Comparison of ENCODE assay signal across 8 cellular contexts in genomic region chr1:62082456-62083363, GRCh38.
DNase-seq lines count a peak whose midpoint lies in the region; ATAC-seq, FAIRE-seq and TF ChIP-seq lines count a peak whose summit lies in the region.

No MANE protein-coding gene starts in this region.

- no peak overlapping the region for H3K4me3 Mint-ChIP-seq in CD4-positive, alpha-beta memory T cell

- WGBS in K562 (ENCODE audit: insufficient coverage, low coverage, missing lambda C conversion rate): under 1% methylated on average over 14 of the region's 14 CpGs

- POLR2A ChIA-PET in CD4-positive, alpha-beta memory T cell (lab: Charles Lee; ENCODE audit: partially characterized antibody): no interaction called here
- POLR2A ChIA-PET in K562 (lab: Yijun Ruan, JAX): no interaction called here

- no TSS peak for BruUV-seq in K562 (replicated peaks; lab: Mats Ljungman, UMichigan)

- 0 out of 4 replicates have a peak overlapping the region, but pooled peaks of 1 of the 2 experiments have one; percentile 2 for H3K9ac ChIP-seq in K562 (ENCODE audit: insufficient read depth in 1 of 2, low read depth in 2 of 2, low read length in 2 of 2)

- peak; percentile 69 to 86 (median 84) for TF ChIP-seq CTCF in K562 (IDR thresholded peaks at IDR 0.05 in 2 of 3, conservative IDR thresholded peaks at IDR 0.05 in 1 of 3; ENCODE audit: insufficient read depth in 2 of 3, low read depth in 1 of 3, low read length in 3 of 3)

- FAIRE-seq in HTR-8/SVneo (lab: Jason Lieb, UNC) (no peak), K562 (lab: Jason Lieb, UNC) (peak; percentile 84)

- H4K20me1 ChIP-seq in K562 (replicated peaks; ENCODE audit: control insufficient read depth, insufficient read depth, low read length): no peaks in the 10 kb centered on the region

- intact Hi-C loops in CD4-positive, alpha-beta memory T cell (cut with micrococcal nuclease): loop anchor here (1.0 kb wide), 2 partner anchors 49 to 325 kb away; no protein-coding TSS in a partner anchor
- intact Hi-C loops in K562 (cut with micrococcal nuclease): loop anchor here (1.0 to 2.0 kb wide), 2 partner anchors 48 to 325 kb away; no protein-coding TSS in a partner anchor

- H3K9me1 ChIP-seq in K562 (ENCODE audit: control insufficient read depth, insufficient read depth, low read length): no peaks in the 10 kb centered on the region

- no peaks in the 10 kb centered on the region for H3K79me2 ChIP-seq in K562 (ENCODE audit: control insufficient read depth, insufficient read depth, low read length)

- peak in 4 of 5 donors; percentile 17 to 29 (median 22) for DNase-seq in CD4-positive, alpha-beta memory T cell
- DNase-seq in HTR-8/SVneo (ENCODE audit: insufficient read length, low spot score) (peak; percentile 45), SK-N-DZ (ENCODE audit: low spot score) (peak; percentile 49), K562 (ENCODE audit: extremely low read depth in 1 of 4, low spot score in 3 of 4) (peak; percentile 51 to 65 (median 58)), inferior parietal cortex (ENCODE audit: extremely low spot score) (peak; percentile 61)
- DNase-seq in stimulated activated CD4-positive, alpha-beta T cell treated with anti-CD3 and anti-CD28 coated beads, Interleukin-4, amount 100 ng/mL, for 24 hours: peak; percentile 36

- H3K9me3 ChIP-seq in CD4-positive, alpha-beta memory T cell (ENCODE audit: control insufficient read depth in 1 of 2, low read length in 2 of 2): no peaks in the 10 kb centered on the region
- no peaks in the 10 kb centered on the region for H3K9me3 ChIP-seq in K562 (replicated peaks; ENCODE audit: control insufficient read depth, insufficient read depth, low read depth, low read length)

- peak; percentile 38 to 66; a peak in 3 of 4 replicates for TF ChIP-seq RAD21 in K562 (CRISPR knock-in tag; conservative IDR thresholded peaks at IDR 0.05 in 1 of 2, IDR thresholded peaks at IDR 0.05 in 1 of 2)

- H3K27me3 Mint-ChIP-seq in CD4-positive, alpha-beta memory T cell: no peaks in the 10 kb centered on the region

- H3K27me3 ChIP-seq in CD4-positive, alpha-beta memory T cell (ENCODE audit: insufficient read depth, low read length): no peaks in the 10 kb centered on the region
- peaks cover 4 to 16% of the 10 kb centered on the region in 2 experiments; a peak in 3 of 5 replicates for H3K27me3 ChIP-seq in K562 (ENCODE audit: control insufficient read depth in 2 of 2, insufficient read depth in 2 of 2, low read length in 2 of 2)

- in situ Hi-C loops in K562 (cut with MboI): no loop called here

- no peak for TF ChIP-seq POLR2A in K562 (conservative IDR thresholded peaks at IDR 0.05)

- H3K4me2 ChIP-seq in K562 (ENCODE audit: insufficient read depth, low read length): peak overlapping the region; percentile 57; the same call in 1 of the 2 replicates

- no peak overlapping the region for H3K27ac ChIP-seq in CD4-positive, alpha-beta memory T cell (ENCODE audit: low read depth, low read length)
- no peak overlapping the region for H3K27ac ChIP-seq in K562 (ENCODE audit: extremely low read depth, low read depth, low read length)

- peaks cover 0 to 2% (median 0%) of the 10 kb centered on the region in 4 donors for H3K4me1 Mint-ChIP-seq in CD4-positive, alpha-beta memory T cell

- ATAC-seq in GM19035 (IDR thresholded peaks at IDR 0.05; ENCODE audit: unreplicated experiment): peak; percentile 88
- peak; percentile 93 for ATAC-seq in K562
- ATAC-seq in HG03439 (IDR thresholded peaks at IDR 0.05; ENCODE audit: unreplicated experiment): no peak

- no peak overlapping the region for H3K4me3 ChIP-seq in CD4-positive, alpha-beta memory T cell (ENCODE audit: low read length in 2 of 2)
- peak overlapping the region; percentile 15 for H3K4me3 ChIP-seq in K562

- H3K4me1 ChIP-seq in CD4-positive, alpha-beta memory T cell (ENCODE audit: insufficient read depth, low read length): no peaks in the 10 kb centered on the region
- H3K4me1 ChIP-seq in K562 (replicated peaks in 1 of 2; ENCODE audit: control insufficient read depth in 2 of 2, insufficient read depth in 2 of 2, low read length in 2 of 2): no peaks in the 10 kb centered on the region; a peak in 1 of 5 replicates

- H2AFZ ChIP-seq in K562 (ENCODE audit: low read depth, low read length): peak overlapping the region; percentile 81

- CTCF ChIA-PET in CD4-positive, alpha-beta memory T cell (lab: Charles Lee; ENCODE audit: partially characterized antibody): interaction anchor here (0.6 to 2.4 kb wide), 36 partner anchors 9 to 663 kb away, joined by 3 to 59 read pairs (median 4); no protein-coding TSS in a partner anchor
- CTCF ChIA-PET in K562 (lab: Yijun Ruan, JAX; ENCODE audit: low intra/inter-chr PET ratio): interaction anchor here (1.0 kb wide), 1 partner anchor 48 kb away, joined by 3 read pairs; no protein-coding TSS in a partner anchor

- peaks cover 23 to 33% of the 10 kb centered on the region in 2 donors for H3K36me3 Mint-ChIP-seq in CD4-positive, alpha-beta memory T cell

- no peaks in the 10 kb centered on the region for H3K9me3 Mint-ChIP-seq in CD4-positive, alpha-beta memory T cell

- no peak for TF ChIP-seq EP300 in K562 (IDR thresholded peaks at IDR 0.05; ENCODE audit: low read length)

- peaks cover 14% of the 10 kb centered on the region for H3K36me3 ChIP-seq in CD4-positive, alpha-beta memory T cell (ENCODE audit: insufficient read depth, low read length)
- H3K36me3 ChIP-seq in K562 (ENCODE audit: control insufficient read depth, insufficient read depth, low read length): no peaks in the 10 kb centered on the region

- no peak overlapping the region for H3K27ac Mint-ChIP-seq in CD4-positive, alpha-beta memory T cell

TF ChIP-seq in K562, 482 proteins besides CTCF, POLR2A, EP300 and RAD21:
- TF ChIP-seq, protein P1, sequence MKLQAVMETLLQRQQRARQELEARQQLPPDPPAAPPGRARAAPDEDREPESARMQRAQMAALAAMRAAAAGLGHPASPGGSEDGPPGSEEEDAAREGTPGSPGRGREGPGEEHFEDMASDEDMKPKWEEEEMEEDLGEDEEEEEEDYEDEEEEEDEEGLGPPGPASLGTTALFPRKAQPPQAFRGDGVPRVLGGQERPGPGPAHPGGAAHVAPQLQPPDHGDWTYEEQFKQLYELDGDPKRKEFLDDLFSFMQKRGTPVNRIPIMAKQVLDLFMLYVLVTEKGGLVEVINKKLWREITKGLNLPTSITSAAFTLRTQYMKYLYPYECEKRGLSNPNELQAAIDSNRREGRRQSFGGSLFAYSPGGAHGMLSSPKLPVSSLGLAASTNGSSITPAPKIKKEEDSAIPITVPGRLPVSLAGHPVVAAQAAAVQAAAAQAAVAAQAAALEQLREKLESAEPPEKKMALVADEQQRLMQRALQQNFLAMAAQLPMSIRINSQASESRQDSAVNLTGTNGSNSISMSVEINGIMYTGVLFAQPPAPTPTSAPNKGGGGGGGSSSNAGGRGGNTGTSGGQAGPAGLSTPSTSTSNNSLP (IDR thresholded peaks at IDR 0.05; ENCODE audit: borderline replicate concordance, low read depth, low read length): peak; percentile 71; the same call in 1 of the 2 replicates
- TF ChIP-seq ELF1 (tag; IDR thresholded peaks at IDR 0.05) (0 out of 2 replicates have a peak, but pooled peaks have one; percentile 26), SMC3 (conservative IDR thresholded peaks at IDR 0.05; ENCODE audit: insufficient read depth, low read depth, low read length) (peak; percentile 37), NR4A1 (CRISPR knock-in tag; IDR thresholded peaks at IDR 0.05) (no peak), NR4A1 (tag; IDR thresholded peaks at IDR 0.05) (no peak), MTA3 (IDR thresholded peaks at IDR 0.05; ENCODE audit: borderline replicate concordance) (no peak), TSHZ1 (CRISPR knock-in tag; IDR thresholded peaks at IDR 0.05) (no peak)
